In genomic region chr16:80210787-80211186, GRCh38 we compare ENCODE assay signal across 13 cellular contexts.
DNase-seq lines count a peak whose midpoint lies in the region; ATAC-seq lines count a peak whose summit lies in the region.
"Had no signal": no experiment of that assay in that cellular context is flagged by ENCODE, and none has a peak within 500 bp of the region (broad histone marks: within the 10 kb centered on the region; RNA-seq: fewer than 3 reads in every experiment).

No MANE protein-coding gene starts in this region.

- H3K4me1 Mint-ChIP-seq in immature natural killer cell = no peaks in the 10 kb centered on the region
- H3K4me1 Mint-ChIP-seq: CD8-positive, alpha-beta memory T cell had no signal

- intact Hi-C loops in Right ventricle myocardium inferior (cut with DNase I) = no loop called here
- intact Hi-C loops in cardiac septum (cut with DNase I) = no loop called here
- intact Hi-C loops in left cardiac atrium (cut with DNase I) = no loop called here
- intact Hi-C loops in posterior vena cava (cut with DNase I) = no loop called here
- intact Hi-C loops in head of caudate nucleus (cut with DNase I) = no loop called here

- no peak overlapping the region for H3K27ac Mint-ChIP-seq in immature natural killer cell

- H3K36me3 Mint-ChIP-seq in immature natural killer cell = no peaks in the 10 kb centered on the region
- H3K36me3 Mint-ChIP-seq: CD8-positive, alpha-beta memory T cell had no signal

- ATAC-seq in Right ventricle myocardium inferior (peak; percentile 73), left cardiac atrium (no peak), HG02938 (IDR thresholded peaks at IDR 0.05; ENCODE audit: unreplicated experiment) (no peak)
- ATAC-seq: GM12878, HepG2 had no signal

- peaks cover 2 to 8% (median 2%) of the 10 kb centered on the region in 3 donors for H3K27me3 Mint-ChIP-seq in immature natural killer cell (ENCODE audit: low read depth in 3 of 3)

- no peak overlapping the region for H3K4me3 Mint-ChIP-seq in immature natural killer cell
- H3K4me3 Mint-ChIP-seq: CD8-positive, alpha-beta memory T cell had no signal

- no peak for DNase-seq in Right ventricle myocardium inferior (ENCODE audit: missing footprints)
- DNase-seq in cardiac septum (ENCODE audit: low spot score) = no peak
- peak; percentile 55 for DNase-seq in left cardiac atrium
- DNase-seq in posterior vena cava (ENCODE audit: low spot score) = peak; percentile 84
- no peak for DNase-seq in immature natural killer cell
- no peak for DNase-seq in head of caudate nucleus
- DNase-seq: AML-193; Caco-2; CD8-positive, alpha-beta memory T cell; DMS53 had no signal

- peaks cover 0 to 3% (median under 1%) of the 10 kb centered on the region in 6 donors for H3K9me3 Mint-ChIP-seq in immature natural killer cell

Comparison
In these comparisons a context has a peak if more than half of its experiments do, and no peak if none do; other contexts are left out.
1. DNase-seq: peak in left cardiac atrium (single experiment) and posterior vena cava (single experiment); none in Right ventricle myocardium inferior (single experiment), cardiac septum (single experiment), immature natural killer cell (0 of 3) and head of caudate nucleus (0 of 42).